In genomic region chr12:111192657-111193056, GRCh38 we compare ENCODE assay signal across 16 cellular contexts.
"Had no signal": no experiment of that assay in that cellular context is flagged by ENCODE, and none has a peak within 500 bp of the region (broad histone marks: within the 10 kb centered on the region; RNA-seq: fewer than 3 reads in every experiment).

No MANE protein-coding gene starts in this region.

- H3K36me3 ChIP-seq: colonic mucosa, heart left ventricle, sigmoid colon, uterus had no signal

- FAIRE-seq: endothelial cell of umbilical vein, frontal cortex, islet of Langerhans had no signal

- H3K27me3 ChIP-seq: colonic mucosa had no signal

- H3K4me1 ChIP-seq: colonic mucosa, heart left ventricle, sigmoid colon, uterus had no signal

- H3K9me3 ChIP-seq: colonic mucosa, sigmoid colon, uterus had no signal

- H3K4me3 ChIP-seq: colonic mucosa, heart left ventricle, sigmoid colon, skin epidermis, uterus had no signal

- H3K27ac ChIP-seq: colonic mucosa, heart left ventricle, sigmoid colon, skin epidermis, uterus had no signal

- ATAC-seq: heart left ventricle; naive thymus-derived CD4-positive, alpha-beta T cell; stimulated activated naive B cell treated with anti-CD40 and anti-IgM and Interleukin-4, amounts not matched to agents 10 μg/mL and 1 μg/mL and 100 μg/mL, for 72 hours; stimulated activated naive CD8-positive, alpha-beta T cell treated with anti-CD3 and anti-CD28 coated beads, Interleukin-15, amount 100 ng/mL, for 72 hours had no signal

- DNase-seq: colonic mucosa; dermis blood vessel endothelial cell; heart left ventricle; hippocampal formation; kidney glomerular epithelial cell; naive thymus-derived CD4-positive, alpha-beta T cell; sigmoid colon; stimulated activated CD4-positive, alpha-beta T cell treated with anti-CD3 and anti-CD28 coated beads, Interleukin-2, amount 100 ng/mL, for 24 hours; stimulated activated CD4-positive, alpha-beta T cell treated with anti-CD3 and anti-CD28 coated beads, Interleukin-4, amount 100 ng/mL, for 4 hours; stimulated activated naive B cell treated with anti-CD40 and anti-IgM and Interleukin-4, amounts not matched to agents 10 μg/mL and 1 μg/mL and 100 μg/mL, for 72 hours; stimulated activated naive CD8-positive, alpha-beta T cell treated with anti-CD3 and anti-CD28 coated beads, Interleukin-15, amount 100 ng/mL, for 72 hours; uterus had no signal
